In genomic region chr17:42537156-42537805, GRCh38 we compare ENCODE assay signal across 3 cellular contexts.
TF ChIP-seq lines count a peak whose summit lies in the region.

No MANE protein-coding gene starts in this region.

TF ChIP-seq in SK-N-SH, 30 proteins besides CTCF, POLR2A, EP300 and RAD21:
- TF ChIP-seq TEAD4 (IDR thresholded peaks at IDR 0.05; ENCODE audit: borderline replicate concordance, insufficient read depth) (no peak), JUND (IDR thresholded peaks at IDR 0.05) (no peak), RCOR1 (IDR thresholded peaks at IDR 0.05; ENCODE audit: low read length) (no peak), REST (IDR thresholded peaks at IDR 0.05; ENCODE audit: low read depth, low read length) (no peak), FOSL2 (IDR thresholded peaks at IDR 0.05; ENCODE audit: borderline replicate concordance, low read depth) (no peak), RFX5 (IDR thresholded peaks at IDR 0.05; ENCODE audit: low read length) (no peak), USF2 (IDR thresholded peaks at IDR 0.05; ENCODE audit: borderline replicate concordance, low read depth, low read length) (no peak), EZH2phosphoT487 (IDR thresholded peaks at IDR 0.05; ENCODE audit: borderline replicate concordance, low read depth) (no peak), CHD2 (IDR thresholded peaks at IDR 0.05; ENCODE audit: low read length, partially characterized antibody) (no peak)
- TF ChIP-seq, protein P1, sequence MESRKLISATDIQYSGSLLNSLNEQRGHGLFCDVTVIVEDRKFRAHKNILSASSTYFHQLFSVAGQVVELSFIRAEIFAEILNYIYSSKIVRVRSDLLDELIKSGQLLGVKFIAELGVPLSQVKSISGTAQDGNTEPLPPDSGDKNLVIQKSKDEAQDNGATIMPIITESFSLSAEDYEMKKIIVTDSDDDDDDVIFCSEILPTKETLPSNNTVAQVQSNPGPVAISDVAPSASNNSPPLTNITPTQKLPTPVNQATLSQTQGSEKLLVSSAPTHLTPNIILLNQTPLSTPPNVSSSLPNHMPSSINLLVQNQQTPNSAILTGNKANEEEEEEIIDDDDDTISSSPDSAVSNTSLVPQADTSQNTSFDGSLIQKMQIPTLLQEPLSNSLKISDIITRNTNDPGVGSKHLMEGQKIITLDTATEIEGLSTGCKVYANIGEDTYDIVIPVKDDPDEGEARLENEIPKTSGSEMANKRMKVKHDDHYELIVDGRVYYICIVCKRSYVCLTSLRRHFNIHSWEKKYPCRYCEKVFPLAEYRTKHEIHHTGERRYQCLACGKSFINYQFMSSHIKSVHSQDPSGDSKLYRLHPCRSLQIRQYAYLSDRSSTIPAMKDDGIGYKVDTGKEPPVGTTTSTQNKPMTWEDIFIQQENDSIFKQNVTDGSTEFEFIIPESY (IDR thresholded peaks at IDR 0.05; ENCODE audit: borderline replicate concordance, low read depth): no peak

TF ChIP-seq in SK-N-SH treated with all-trans-retinoic acid at 6 μM for 48 hours, 23 proteins besides CTCF, POLR2A, EP300 and RAD21 (continues in another document):
- TF ChIP-seq SNAI2 (CRISPR knock-in tag; IDR thresholded peaks at IDR 0.05) (no peak), ZFP3 (CRISPR knock-in tag; IDR thresholded peaks at IDR 0.05) (no peak), ZNF8 (CRISPR knock-in tag; IDR thresholded peaks at IDR 0.05) (no peak), ARNTL (CRISPR knock-in tag; IDR thresholded peaks at IDR 0.05; ENCODE audit: borderline replicate concordance, low read depth) (no peak), PATZ1 (CRISPR knock-in tag; IDR thresholded peaks at IDR 0.05; ENCODE audit: borderline replicate concordance) (no peak), PPARA (CRISPR knock-in tag; IDR thresholded peaks at IDR 0.05; ENCODE audit: borderline replicate concordance) (no peak), ZNF565 (CRISPR knock-in tag; conservative IDR thresholded peaks at IDR 0.05; ENCODE audit: low read depth) (no peak), OSR1 (CRISPR knock-in tag; IDR thresholded peaks at IDR 0.05) (no peak), CSRNP3 (CRISPR knock-in tag; IDR thresholded peaks at IDR 0.05) (no peak), GLIS3 (CRISPR knock-in tag; IDR thresholded peaks at IDR 0.05) (no peak), CREB5 (CRISPR knock-in tag; IDR thresholded peaks at IDR 0.05; ENCODE audit: low read depth) (no peak), CSDC2 (CRISPR knock-in tag; IDR thresholded peaks at IDR 0.05) (no peak), ZFP30 (CRISPR knock-in tag; IDR thresholded peaks at IDR 0.05) (no peak), ZC3H10 (CRISPR knock-in tag; IDR thresholded peaks at IDR 0.05) (no peak), POU6F1 (CRISPR knock-in tag; IDR thresholded peaks at IDR 0.05; ENCODE audit: borderline replicate concordance, low read depth) (no peak), ISL1 (CRISPR knock-in tag; IDR thresholded peaks at IDR 0.05) (no peak), TCF4 (CRISPR knock-in tag; IDR thresholded peaks at IDR 0.05; ENCODE audit: borderline replicate concordance) (no peak)

TF ChIP-seq in K562, 482 proteins besides CTCF, POLR2A, EP300 and RAD21:
- TF ChIP-seq, protein P2, sequence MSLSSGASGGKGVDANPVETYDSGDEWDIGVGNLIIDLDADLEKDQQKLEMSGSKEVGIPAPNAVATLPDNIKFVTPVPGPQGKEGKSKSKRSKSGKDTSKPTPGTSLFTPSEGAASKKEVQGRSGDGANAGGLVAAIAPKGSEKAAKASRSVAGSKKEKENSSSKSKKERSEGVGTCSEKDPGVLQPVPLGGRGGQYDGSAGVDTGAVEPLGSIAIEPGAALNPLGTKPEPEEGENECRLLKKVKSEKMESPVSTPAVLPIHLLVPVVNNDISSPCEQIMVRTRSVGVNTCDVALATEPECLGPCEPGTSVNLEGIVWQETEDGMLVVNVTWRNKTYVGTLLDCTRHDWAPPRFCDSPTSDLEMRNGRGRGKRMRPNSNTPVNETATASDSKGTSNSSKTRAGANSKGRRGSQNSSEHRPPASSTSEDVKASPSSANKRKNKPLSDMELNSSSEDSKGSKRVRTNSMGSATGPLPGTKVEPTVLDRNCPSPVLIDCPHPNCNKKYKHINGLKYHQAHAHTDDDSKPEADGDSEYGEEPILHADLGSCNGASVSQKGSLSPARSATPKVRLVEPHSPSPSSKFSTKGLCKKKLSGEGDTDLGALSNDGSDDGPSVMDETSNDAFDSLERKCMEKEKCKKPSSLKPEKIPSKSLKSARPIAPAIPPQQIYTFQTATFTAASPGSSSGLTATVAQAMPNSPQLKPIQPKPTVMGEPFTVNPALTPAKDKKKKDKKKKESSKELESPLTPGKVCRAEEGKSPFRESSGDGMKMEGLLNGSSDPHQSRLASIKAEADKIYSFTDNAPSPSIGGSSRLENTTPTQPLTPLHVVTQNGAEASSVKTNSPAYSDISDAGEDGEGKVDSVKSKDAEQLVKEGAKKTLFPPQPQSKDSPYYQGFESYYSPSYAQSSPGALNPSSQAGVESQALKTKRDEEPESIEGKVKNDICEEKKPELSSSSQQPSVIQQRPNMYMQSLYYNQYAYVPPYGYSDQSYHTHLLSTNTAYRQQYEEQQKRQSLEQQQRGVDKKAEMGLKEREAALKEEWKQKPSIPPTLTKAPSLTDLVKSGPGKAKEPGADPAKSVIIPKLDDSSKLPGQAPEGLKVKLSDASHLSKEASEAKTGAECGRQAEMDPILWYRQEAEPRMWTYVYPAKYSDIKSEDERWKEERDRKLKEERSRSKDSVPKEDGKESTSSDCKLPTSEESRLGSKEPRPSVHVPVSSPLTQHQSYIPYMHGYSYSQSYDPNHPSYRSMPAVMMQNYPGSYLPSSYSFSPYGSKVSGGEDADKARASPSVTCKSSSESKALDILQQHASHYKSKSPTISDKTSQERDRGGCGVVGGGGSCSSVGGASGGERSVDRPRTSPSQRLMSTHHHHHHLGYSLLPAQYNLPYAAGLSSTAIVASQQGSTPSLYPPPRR (CRISPR knock-in tag; IDR thresholded peaks at IDR 0.05; ENCODE audit: borderline replicate concordance): no peak
- TF ChIP-seq, protein P3, sequence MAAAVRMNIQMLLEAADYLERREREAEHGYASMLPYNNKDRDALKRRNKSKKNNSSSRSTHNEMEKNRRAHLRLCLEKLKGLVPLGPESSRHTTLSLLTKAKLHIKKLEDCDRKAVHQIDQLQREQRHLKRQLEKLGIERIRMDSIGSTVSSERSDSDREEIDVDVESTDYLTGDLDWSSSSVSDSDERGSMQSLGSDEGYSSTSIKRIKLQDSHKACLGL (CRISPR knock-in tag; IDR thresholded peaks at IDR 0.05; ENCODE audit: borderline replicate concordance, poor library complexity, severe bottlenecking): no peak
- TF ChIP-seq TAF9B (IDR thresholded peaks at IDR 0.05; ENCODE audit: partially characterized antibody) (no peak), SRSF9 (IDR thresholded peaks at IDR 0.05; ENCODE audit: borderline replicate concordance, low read depth, low read length) (no peak), ZNF41 (CRISPR knock-in tag; conservative IDR thresholded peaks at IDR 0.05) (no peak), RBM25 (IDR thresholded peaks at IDR 0.05; ENCODE audit: low read depth, low read length, severe bottlenecking) (no peak), HDAC3 (IDR thresholded peaks at IDR 0.05; ENCODE audit: borderline replicate concordance, partially characterized antibody) (no peak), PTBP1 (IDR thresholded peaks at IDR 0.05; ENCODE audit: low read depth, low read length) (no peak), ZBTB7A (IDR thresholded peaks at IDR 0.05; ENCODE audit: borderline replicate concordance, control insufficient read depth, low read depth, low read length) (no peak; the same call in 1 of the 2 replicates), NR2F6 (CRISPR knock-in tag; IDR thresholded peaks at IDR 0.05) (no peak), HDAC1 (IDR thresholded peaks at IDR 0.05) (no peak), ZNF354B (CRISPR knock-in tag; IDR thresholded peaks at IDR 0.05) (no peak), PHF8 (IDR thresholded peaks at IDR 0.05; ENCODE audit: borderline replicate concordance, low read length) (no peak), E2F3 (CRISPR knock-in tag; IDR thresholded peaks at IDR 0.05) (no peak), NFXL1 (CRISPR knock-in tag; IDR thresholded peaks at IDR 0.05) (no peak)
- TF ChIP-seq, protein P4, sequence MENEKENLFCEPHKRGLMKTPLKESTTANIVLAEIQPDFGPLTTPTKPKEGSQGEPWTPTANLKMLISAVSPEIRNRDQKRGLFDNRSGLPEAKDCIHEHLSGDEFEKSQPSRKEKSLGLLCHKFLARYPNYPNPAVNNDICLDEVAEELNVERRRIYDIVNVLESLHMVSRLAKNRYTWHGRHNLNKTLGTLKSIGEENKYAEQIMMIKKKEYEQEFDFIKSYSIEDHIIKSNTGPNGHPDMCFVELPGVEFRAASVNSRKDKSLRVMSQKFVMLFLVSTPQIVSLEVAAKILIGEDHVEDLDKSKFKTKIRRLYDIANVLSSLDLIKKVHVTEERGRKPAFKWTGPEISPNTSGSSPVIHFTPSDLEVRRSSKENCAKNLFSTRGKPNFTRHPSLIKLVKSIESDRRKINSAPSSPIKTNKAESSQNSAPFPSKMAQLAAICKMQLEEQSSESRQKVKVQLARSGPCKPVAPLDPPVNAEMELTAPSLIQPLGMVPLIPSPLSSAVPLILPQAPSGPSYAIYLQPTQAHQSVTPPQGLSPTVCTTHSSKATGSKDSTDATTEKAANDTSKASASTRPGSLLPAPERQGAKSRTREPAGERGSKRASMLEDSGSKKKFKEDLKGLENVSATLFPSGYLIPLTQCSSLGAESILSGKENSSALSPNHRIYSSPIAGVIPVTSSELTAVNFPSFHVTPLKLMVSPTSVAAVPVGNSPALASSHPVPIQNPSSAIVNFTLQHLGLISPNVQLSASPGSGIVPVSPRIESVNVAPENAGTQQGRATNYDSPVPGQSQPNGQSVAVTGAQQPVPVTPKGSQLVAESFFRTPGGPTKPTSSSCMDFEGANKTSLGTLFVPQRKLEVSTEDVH (IDR thresholded peaks at IDR 0.05; ENCODE audit: low read depth, partially characterized antibody): no peak
TF ChIP-seq in K562: peak in this region for 0.
